8 cellular contexts compared by ENCODE assay signal in the genomic region with DNA sequence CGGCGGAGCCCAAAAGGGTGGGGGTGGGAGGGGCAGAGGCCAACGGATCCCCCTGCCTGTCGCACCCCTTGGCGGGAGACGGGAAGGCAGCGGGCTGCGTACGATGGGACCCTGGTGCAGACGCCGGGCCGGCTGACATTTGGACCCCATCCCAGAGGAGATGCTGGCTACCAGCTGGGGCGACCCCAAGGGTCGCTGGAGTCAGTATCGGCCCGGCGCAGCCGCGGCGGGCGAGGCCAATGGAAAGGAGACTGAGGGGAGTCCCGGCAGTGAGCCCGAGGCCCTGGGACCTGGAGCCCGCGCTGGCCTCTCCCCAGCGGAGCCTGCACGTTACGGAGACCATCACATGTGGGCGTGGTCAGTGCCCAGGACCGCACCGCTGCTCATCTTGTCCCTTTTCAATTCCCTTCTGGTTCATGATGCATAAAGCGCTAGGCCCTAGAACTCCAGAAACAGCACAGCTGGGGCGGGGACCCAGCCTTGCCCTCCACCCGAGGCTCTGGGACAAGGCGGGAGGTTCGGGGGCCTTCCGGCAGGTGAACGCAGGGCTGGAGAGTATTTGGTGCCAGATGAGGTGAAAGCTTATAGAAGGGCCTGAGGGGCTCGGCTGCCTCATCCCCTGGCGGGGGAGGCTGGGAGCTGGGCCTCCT. TPM values are rescaled to one million over a fixed set of nuclear protein-coding genes. Genes with fewer than 3 reads are reported as not detected.
DNase-seq lines count a peak whose midpoint lies in the region; TF ChIP-seq lines count a peak whose summit lies in the region.

No MANE protein-coding gene starts in this region.

- TF ChIP-seq CTCF in SU-DHL-6 (IDR thresholded peaks at IDR 0.05; ENCODE audit: insufficient read depth, low read length, poor library complexity, severe bottlenecking), result no peak

- H3K36me3 ChIP-seq in SU-DHL-6 (ENCODE audit: low read length) (no peaks in the 10 kb centered on the region), skeletal muscle tissue (ENCODE audit: control insufficient read depth in 3 of 3, insufficient read depth in 3 of 3, low read length in 3 of 3) (peaks cover 3 to 10% (median 3%) of the 10 kb centered on the region in 3 donors)

- peak overlapping the region; percentile 14 for H3K4me2 ChIP-seq in SU-DHL-6 (ENCODE audit: low read depth, low read length, poor library complexity, severe bottlenecking)

- H4K20me1 ChIP-seq in SU-DHL-6 (ENCODE audit: low read depth, low read length), result peaks cover 3% of the 10 kb centered on the region; the same call in 1 of the 2 replicates

- no peaks in the 10 kb centered on the region for H3K9me2 ChIP-seq in SU-DHL-6 (replicated peaks; ENCODE audit: insufficient read depth, low read length)

- no peak overlapping the region for H3K4me3 ChIP-seq in SU-DHL-6 (ENCODE audit: insufficient read depth, low read length, poor library complexity, severe bottlenecking)
- H3K4me3 ChIP-seq in skeletal muscle tissue (ENCODE audit: low read length in 3 of 3), result peak overlapping the region in 2 of 3 donors; percentile 29 to 32

- no peaks in the 10 kb centered on the region for H3K9me3 ChIP-seq in SU-DHL-6 (ENCODE audit: insufficient read depth, low read length)
- H3K9me3 ChIP-seq in skeletal muscle tissue (ENCODE audit: control insufficient read depth in 3 of 3, low read length in 3 of 3), result no peaks in the 10 kb centered on the region

- no peak overlapping the region for H2AFZ ChIP-seq in SU-DHL-6 (ENCODE audit: low read depth, low read length, severe bottlenecking)

- H3K4me1 ChIP-seq in skeletal muscle tissue (ENCODE audit: control insufficient read depth in 3 of 3, insufficient read depth in 3 of 3, low read length in 3 of 3), result peaks cover 36 to 69% (median 58%) of the 10 kb centered on the region in 3 donors

- H3K27ac ChIP-seq in SU-DHL-6 (ENCODE audit: low read depth, low read length), result no peak overlapping the region
- H3K27ac ChIP-seq in skeletal muscle tissue (ENCODE audit: low read depth, low read length), result no peak overlapping the region

- H3F3A ChIP-seq in SU-DHL-6 (ENCODE audit: insufficient read depth), result no peaks in the 10 kb centered on the region

- H3K27me3 ChIP-seq in SU-DHL-6 (ENCODE audit: low read length) (no peaks in the 10 kb centered on the region), skeletal muscle tissue (ENCODE audit: control insufficient read depth in 3 of 3, insufficient read depth in 3 of 3, low read length in 3 of 3) (peaks cover 73 to 81% (median 80%) of the 10 kb centered on the region in 3 donors)

- DNase-seq in NCI-H146 (lab: John Stamatoyannopoulos, UW) (peak; percentile 53), NCI-H146 treated with DMSO at 0.1 percent for 48 hours (lab: John Stamatoyannopoulos, UW; ENCODE audit: unreplicated experiment) (no peak), glomerular visceral epithelial cell (ENCODE audit: extremely low spot score) (peak; percentile 44), cerebellar cortex (ENCODE audit: low spot score) (no peak), NCI-H2107 treated with DMSO at 0.1 percent for 48 hours (lab: John Stamatoyannopoulos, UW; ENCODE audit: unreplicated experiment) (no peak), foreskin melanocyte (no peak)

- no peak overlapping the region for H3K9ac ChIP-seq in SU-DHL-6 (ENCODE audit: low read length)
- H3K9ac ChIP-seq in skeletal muscle tissue (ENCODE audit: low read depth in 1 of 3, low read length in 3 of 3), result peak overlapping the region in 1 of 3 donors; percentile 40

- H3K79me2 ChIP-seq in SU-DHL-6 (ENCODE audit: insufficient read depth, low read length), result peaks cover under 1% of the 10 kb centered on the region; the same call in 1 of the 2 replicates

RNA-seq across cellular contexts. Expression of gene C19orf25, which starts 8.0 kb away (rescaled TPM):
- 11.5 TPM for total RNA-seq in skeletal muscle tissue

RNA-seq across cellular contexts. Expression of gene PCSK4, which starts 19.2 kb away (rescaled TPM):
- total RNA-seq in skeletal muscle tissue, result 0.52 TPM

RNA-seq across cellular contexts. Expression of gene REEP6, which starts 20.0 kb away (rescaled TPM):
- total RNA-seq in skeletal muscle tissue, result 2.1 TPM

RNA-seq across cellular contexts. Expression of gene APC2, which starts 21.1 kb away (rescaled TPM):
- total RNA-seq in skeletal muscle tissue, result 1.0 TPM

RNA-seq across cellular contexts. Expression of gene RPS15, which starts 32.8 kb away (rescaled TPM):
- 354 TPM for total RNA-seq in skeletal muscle tissue

Comparison
In these comparisons a context has a peak if more than half of its experiments do, and no peak if none do; other contexts are left out.
1. DNase-seq: peak in NCI-H146 (single experiment) and glomerular visceral epithelial cell (single experiment); none in NCI-H146 treated with DMSO at 0.1 percent for 48 hours (single experiment), cerebellar cortex (single experiment), NCI-H2107 treated with DMSO at 0.1 percent for 48 hours (single experiment) and foreskin melanocyte (single experiment).